In the genomic region with DNA sequence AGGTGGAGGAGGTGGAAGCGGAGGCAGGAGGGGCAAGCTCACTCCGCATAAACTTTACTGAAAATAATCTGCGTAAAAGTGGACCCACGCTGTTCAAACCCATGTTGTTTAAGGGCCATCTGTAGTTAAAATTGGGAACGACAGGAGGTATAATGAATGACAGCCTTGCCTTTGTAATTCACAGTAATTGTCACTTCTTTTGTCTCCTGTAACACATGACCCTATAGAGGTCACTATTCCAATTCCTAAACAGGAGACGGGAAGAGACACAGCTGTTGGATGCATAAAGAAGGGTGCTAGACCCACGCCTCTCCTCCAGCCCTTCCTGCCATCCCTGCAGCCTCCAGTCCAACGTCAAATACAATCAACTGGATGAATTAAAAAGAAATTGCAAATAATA, we compare ENCODE assay signal across 27 cellular contexts.
"Had no signal": no experiment of that assay in that cellular context is flagged by ENCODE, and none has a peak within 500 bp of the region (broad histone marks: within the 10 kb centered on the region; RNA-seq: fewer than 3 reads in every experiment).

No MANE protein-coding gene starts in this region.

- H3K9me3 ChIP-seq: esophagus squamous epithelium, heart right ventricle, left lung, lower lobe of right lung, stomach, thyroid gland, upper lobe of left lung had no signal

- H3K27me3 Mint-ChIP-seq: activated CD8-positive, alpha-beta T cell treated with anti-CD3 and anti-CD28 coated beads for 36 hours; central memory CD8-positive, alpha-beta T cell; stimulated activated naive B cell treated with anti-CD40 and anti-IgM and Interleukin-4, amounts not matched to agents 10 μg/mL and 1 μg/mL and 100 μg/mL, for 72 hours had no signal

- H3K27me3 ChIP-seq: esophagus squamous epithelium, heart right ventricle, left lung, neural progenitor cell, stomach, thyroid gland, upper lobe of left lung had no signal

- H3K4me3 Mint-ChIP-seq: activated CD8-positive, alpha-beta T cell treated with anti-CD3 and anti-CD28 coated beads for 36 hours; activated T-cell treated with anti-CD3 and anti-CD28 coated beads, Interleukin-2, amount 50 U/mL, for 4 hours; central memory CD8-positive, alpha-beta T cell; natural killer cell; neural progenitor cell; stimulated activated naive B cell treated with anti-CD40 and anti-IgM and Interleukin-4, amounts not matched to agents 10 μg/mL and 1 μg/mL and 100 μg/mL, for 72 hours had no signal

- DNase-seq: activated CD4-positive, alpha-beta T cell treated with anti-CD3 and anti-CD28 coated beads for 1 hour; activated CD4-positive, alpha-beta T cell treated with anti-CD3 and anti-CD28 coated beads, Interleukin-2, amount 50 U/mL, for 1 hour; activated CD8-positive, alpha-beta T cell treated with anti-CD3 and anti-CD28 coated beads for 36 hours; activated naive CD4-positive, alpha-beta T cell; activated T-cell treated with anti-CD3 and anti-CD28 coated beads, Interleukin-2, amount 50 U/mL, for 4 hours; dermis blood vessel endothelial cell; effector CD4-positive, alpha-beta T cell; esophagus squamous epithelium; foreskin melanocyte; heart right ventricle; left lung; lower lobe of right lung; mesenchymal stem cell; natural killer cell; right cardiac atrium; stimulated activated CD4-positive, alpha-beta T cell treated with anti-CD3 and anti-CD28 coated beads, Interleukin-15, amount 100 ng/mL, for 24 hours; stimulated activated CD4-positive, alpha-beta T cell treated with anti-CD3 and anti-CD28 coated beads, Interleukin-2, amount 100 ng/mL, for 24 hours; stimulated activated naive B cell treated with anti-CD40 and anti-IgM and Interleukin-4, amounts not matched to agents 10 μg/mL and 1 μg/mL and 100 μg/mL, for 72 hours; stomach; T1000; thyroid gland; upper lobe of left lung had no signal

- H3K27ac Mint-ChIP-seq: activated CD8-positive, alpha-beta T cell treated with anti-CD3 and anti-CD28 coated beads for 36 hours; activated T-helper 2 cell treated with anti-CD3 and anti-CD28 coated beads, Interferon-gamma antibody, Interleukin-2, Interleukin-4, amounts not matched to agents 10 μg/mL and 5 μg/mL and 100 μg/mL, durations not matched to agents 14 hours and 24 hours and 36 hours; natural killer cell; neural progenitor cell; stimulated activated naive B cell treated with anti-CD40 and anti-IgM and Interleukin-4, amounts not matched to agents 10 μg/mL and 1 μg/mL and 100 μg/mL, for 72 hours had no signal

- H3K36me3 ChIP-seq: neural progenitor cell had no signal

- ATAC-seq: activated CD8-positive, alpha-beta T cell treated with anti-CD3 and anti-CD28 coated beads for 36 hours; activated naive CD4-positive, alpha-beta T cell treated with anti-CD3 and anti-CD28 coated beads, Interleukin-2, amount 50 U/mL, for 72 hours; activated T-cell treated with anti-CD3 and anti-CD28 coated beads, Interleukin-2, amount 50 U/mL, for 4 hours; heart right ventricle; left lung; lower lobe of right lung; natural killer cell; right cardiac atrium; stimulated activated naive B cell treated with anti-CD40 and anti-IgM and Interleukin-4, amounts not matched to agents 10 μg/mL and 1 μg/mL and 100 μg/mL, for 72 hours had no signal

- H3K4me1 ChIP-seq: esophagus squamous epithelium, left lung, lower lobe of right lung, neural progenitor cell, thyroid gland, upper lobe of left lung had no signal

- H3K4me1 Mint-ChIP-seq: stimulated activated naive B cell treated with anti-CD40 and anti-IgM and Interleukin-4, amounts not matched to agents 10 μg/mL and 1 μg/mL and 100 μg/mL, for 72 hours had no signal

- H3K27ac ChIP-seq: epithelial cell of prostate, esophagus squamous epithelium, heart right ventricle, left lung, lower lobe of right lung, neural progenitor cell, stomach, thyroid gland, upper lobe of left lung had no signal

- H3K4me3 ChIP-seq: esophagus squamous epithelium, heart right ventricle, left lung, lower lobe of right lung, neural progenitor cell, stomach, thyroid gland, upper lobe of left lung had no signal

- H3K9me3 Mint-ChIP-seq: activated T-cell treated with anti-CD3 and anti-CD28 coated beads, Interleukin-2, amount 50 U/mL, for 4 hours; activated T-helper 2 cell treated with anti-CD3 and anti-CD28 coated beads, Interferon-gamma antibody, Interleukin-2, Interleukin-4, amounts not matched to agents 10 μg/mL and 5 μg/mL and 100 μg/mL, durations not matched to agents 14 hours and 24 hours and 36 hours; central memory CD8-positive, alpha-beta T cell; stimulated activated naive B cell treated with anti-CD40 and anti-IgM and Interleukin-4, amounts not matched to agents 10 μg/mL and 1 μg/mL and 100 μg/mL, for 72 hours had no signal

- H3K36me3 Mint-ChIP-seq: natural killer cell had no signal
